7 cellular contexts compared by ENCODE assay signal in genomic region chr1:235011599-235012435, GRCh38.
DNase-seq lines count a peak whose midpoint lies in the region; ATAC-seq and TF ChIP-seq lines count a peak whose summit lies in the region.

No MANE protein-coding gene starts in this region.

- ATAC-seq in GM18858 (IDR thresholded peaks at IDR 0.05; ENCODE audit: unreplicated experiment): peak; percentile 63
- ATAC-seq in HG02973 (IDR thresholded peaks at IDR 0.05; ENCODE audit: unreplicated experiment): peak; percentile 68
- peak; percentile 56; the same call in 1 of the 2 replicates for ATAC-seq in Panc1
- ATAC-seq in activated T-cell treated with anti-CD3 and anti-CD28 coated beads, Interleukin-2, amount 50 U/mL, for 72 hours (replicated peaks in 1 of 2): peak; percentile 86 to 87
- peak; percentile 57 for ATAC-seq in sciatic nerve

- in situ Hi-C loops in Panc1 (cut with HindIII; ENCODE audit: low pct_unique_long_range_greater_than_20kb, low sequenced_read_pairs): no loop called here

- BruUV-seq in Panc1 (replicated peaks; lab: Mats Ljungman, UMichigan): no TSS peak

- intact Hi-C loops in Panc1 (cut with micrococcal nuclease; ENCODE audit: unreplicated experiment) (no loop called here), sciatic nerve (cut with DNase I) (no loop called here)

- DNase-seq in Panc1 (ENCODE audit: low read depth, low spot score): no peak
- peak; percentile 95 to 98 for DNase-seq in activated T-cell treated with anti-CD3 and anti-CD28 coated beads, Interleukin-2, amount 50 U/mL, for 72 hours
- peak; percentile 97 for DNase-seq in fibroblast of pulmonary artery (ENCODE audit: low read depth)
- peak; percentile 62 for DNase-seq in sciatic nerve (ENCODE audit: low spot score)
- DNase-seq in NCI-H446 (lab: John Stamatoyannopoulos, UW): no peak

- H3K27me3 ChIP-seq in Panc1 (ENCODE audit: control insufficient read depth, insufficient read depth, low read length): no peaks in the 10 kb centered on the region

- CTCF ChIA-PET in Panc1 (lab: Charles Lee): no interaction called here

- H3K4me1 ChIP-seq in Panc1 (ENCODE audit: control insufficient read depth, insufficient read depth, low read length): peaks cover 5% of the 10 kb centered on the region

- POLR2A ChIA-PET in Panc1 (lab: Charles Lee): no interaction called here

- peaks cover 32 to 40% of the 10 kb centered on the region in 2 donors for H3K36me3 Mint-ChIP-seq in activated T-cell treated with anti-CD3 and anti-CD28 coated beads, Interleukin-2, amount 50 U/mL, for 72 hours (ENCODE audit: insufficient read depth in 2 of 2)

- H3K9me3 ChIP-seq in Panc1 (ENCODE audit: control insufficient read depth, insufficient read depth, low read depth, low read length): peaks cover 3% of the 10 kb centered on the region; the same call in 1 of the 2 replicates

- no peaks in the 10 kb centered on the region for H3K36me3 ChIP-seq in Panc1 (ENCODE audit: control insufficient read depth, insufficient read depth, low read length)

- no peaks in the 10 kb centered on the region for H3K27me3 Mint-ChIP-seq in activated T-cell treated with anti-CD3 and anti-CD28 coated beads, Interleukin-2, amount 50 U/mL, for 72 hours (ENCODE audit: low read depth)

- H3K9me3 Mint-ChIP-seq in activated T-cell treated with anti-CD3 and anti-CD28 coated beads, Interleukin-2, amount 50 U/mL, for 72 hours: peaks cover 8 to 14% of the 10 kb centered on the region in 2 donors

- peaks cover 98% of the 10 kb centered on the region for H3K4me1 Mint-ChIP-seq in activated T-cell treated with anti-CD3 and anti-CD28 coated beads, Interleukin-2, amount 50 U/mL, for 72 hours (ENCODE audit: low read depth)

- TF ChIP-seq CTCF in Panc1 (IDR thresholded peaks at IDR 0.05) (no peak), fibroblast of pulmonary artery (IDR thresholded peaks at IDR 0.05; ENCODE audit: low read length, missing control alignments) (no peak)

- H3K27ac ChIP-seq in Panc1 (ENCODE audit: low read length): peak overlapping the region; percentile 74

- H3K27ac Mint-ChIP-seq in activated T-cell treated with anti-CD3 and anti-CD28 coated beads, Interleukin-2, amount 50 U/mL, for 72 hours: peak overlapping the region; percentile 97

- H3K4me3 ChIP-seq in Panc1 (ENCODE audit: low read depth in 2 of 2, low read length in 2 of 2) (no peak overlapping the region), fibroblast of pulmonary artery (replicated peaks; ENCODE audit: low read depth, low read length) (peak overlapping the region; percentile 12)

- peak overlapping the region; percentile 73 to 76 for H3K4me3 Mint-ChIP-seq in activated T-cell treated with anti-CD3 and anti-CD28 coated beads, Interleukin-2, amount 50 U/mL, for 72 hours

Comparison
In these comparisons a context has a peak if more than half of its experiments do, and no peak if none do; other contexts are left out.
1. DNase-seq: peak in activated T-cell treated with anti-CD3 and anti-CD28 coated beads, Interleukin-2, amount 50 U/mL, for 72 hours (2 of 2), fibroblast of pulmonary artery (single experiment) and sciatic nerve (single experiment); none in Panc1 (single experiment) and NCI-H446 (0 of 2).
2. Peak in every context shown above with its lines, with median percentiles within 50 percentile points of each other: ATAC-seq.